ENCODE assay signal across 15 cellular contexts in the genomic region with DNA sequence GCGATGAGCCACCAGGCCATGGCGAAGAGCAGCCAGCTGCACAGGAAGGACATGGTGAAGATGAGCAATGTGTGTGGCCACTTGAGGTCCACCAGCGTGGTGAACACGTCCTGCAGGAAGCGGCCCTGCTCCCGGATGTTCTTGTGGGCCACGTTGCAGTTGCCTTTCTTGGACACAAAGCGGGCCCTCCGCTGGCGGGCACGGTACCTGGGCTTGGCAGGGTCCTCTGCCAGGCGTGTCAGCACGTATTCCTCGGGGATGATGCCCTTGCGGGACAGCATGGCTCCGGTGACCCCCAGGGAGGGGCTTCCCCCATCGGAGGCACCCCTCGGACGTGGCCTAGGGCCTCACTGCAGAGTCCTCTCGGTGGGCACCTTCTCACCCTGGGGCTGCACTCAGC. TPM values are rescaled to one million over a fixed set of nuclear protein-coding genes. Genes with fewer than 3 reads are reported as not detected.
DNase-seq lines count a peak whose midpoint lies in the region; ATAC-seq and TF ChIP-seq lines count a peak whose summit lies in the region.
"Had no signal": no experiment of that assay in that cellular context is flagged by ENCODE, and none has a peak within 500 bp of the region (broad histone marks: within the 10 kb centered on the region; RNA-seq: fewer than 3 reads in every experiment).

No MANE protein-coding gene starts in this region.

- DNase-seq in activated T-cell treated with anti-CD3 and anti-CD28 coated beads, Interleukin-2, amount 50 U/mL, for 4 hours = no peak
- DNase-seq in activated T-cell treated with anti-CD3 and anti-CD28 coated beads for 4 hours (no peak), MV-4-11 (lab: John Stamatoyannopoulos, UW) (peak; percentile 25), glutamatergic neuron (no peak), lower leg skin (ENCODE audit: low spot score in 2 of 2) (no peak)
- DNase-seq in stimulated activated CD4-positive, alpha-beta T cell treated with anti-CD3 and anti-CD28 coated beads, Interleukin-1b, Interleukin-23, amount 100 ng/mL, for 48 hours = no peak
- DNase-seq: activated CD4-positive, alpha-beta T cell treated with anti-CD3 and anti-CD28 coated beads, Interleukin-2, amount 50 U/mL, for 4 hours; activated effector memory CD4-positive, alpha-beta T cell treated with anti-CD3 and anti-CD28 coated beads, Interleukin-2, amount 50 U/mL, for 16 hours; brain microvascular endothelial cell; effector CD4-positive, alpha-beta T cell; stimulated activated CD4-positive, alpha-beta T cell treated with anti-CD3 and anti-CD28 coated beads, Interleukin-4, amount 100 ng/mL, for 1 hour; tibial artery had no signal

- TF ChIP-seq POLR2A in lower leg skin (IDR thresholded peaks at IDR 0.05) = no peak

- WGBS in lower leg skin, 2 donors = 81 to 88% methylated on average over 12 to 16 of the region's 20 CpGs

- no peaks in the 10 kb centered on the region for H3K9me3 Mint-ChIP-seq in activated T-cell treated with anti-CD3 and anti-CD28 coated beads, Interleukin-2, amount 50 U/mL, for 4 hours
- H3K9me3 Mint-ChIP-seq in glutamatergic neuron (ENCODE audit: unreplicated experiment) = peaks cover 4% of the 10 kb centered on the region

- peak overlapping the region; percentile 11 to 81 (median 76) for H3K4me3 ChIP-seq in skeletal muscle tissue (ENCODE audit: low read length in 3 of 3)
- no peak overlapping the region for H3K4me3 ChIP-seq in lower leg skin (ENCODE audit: low read depth, poor library complexity, severe bottlenecking)

- ATAC-seq in activated T-cell treated with anti-CD3 and anti-CD28 coated beads, Interleukin-2, amount 50 U/mL, for 4 hours = no peak
- ATAC-seq in GM19351 (IDR thresholded peaks at IDR 0.05; ENCODE audit: unreplicated experiment) = no peak
- ATAC-seq: right cardiac atrium had no signal

- H3K27ac ChIP-seq in skeletal muscle tissue (ENCODE audit: low read depth, low read length) = peak overlapping the region; percentile 99
- H3K27ac ChIP-seq: brain microvascular endothelial cell had no signal

- peaks cover 2 to 18% (median 13%) of the 10 kb centered on the region in 3 donors for H3K36me3 ChIP-seq in skeletal muscle tissue (ENCODE audit: control insufficient read depth in 3 of 3, insufficient read depth in 3 of 3, low read length in 3 of 3)
- H3K36me3 ChIP-seq: brain microvascular endothelial cell, tibial artery had no signal

- intact Hi-C loops in lower leg skin (cut with DNase I; ENCODE audit: low total_unique reads) = loop anchor here (10.0 kb wide), 1 partner anchor 163 kb away; no protein-coding TSS in a partner anchor

- H3K27ac Mint-ChIP-seq in glutamatergic neuron (ENCODE audit: unreplicated experiment) = no peak overlapping the region

- no peaks in the 10 kb centered on the region for H3K9me3 ChIP-seq in skeletal muscle tissue (ENCODE audit: control insufficient read depth in 3 of 3, low read length in 3 of 3)
- H3K9me3 ChIP-seq: tibial artery had no signal

- peak overlapping the region; percentile 21 for H3K4me3 Mint-ChIP-seq in activated T-cell treated with anti-CD3 and anti-CD28 coated beads, Interleukin-2, amount 50 U/mL, for 4 hours
- H3K4me3 Mint-ChIP-seq in glutamatergic neuron (ENCODE audit: unreplicated experiment) = peak overlapping the region; percentile 49

- peaks cover 2% of the 10 kb centered on the region for H3K27me3 Mint-ChIP-seq in activated T-cell treated with anti-CD3 and anti-CD28 coated beads, Interleukin-2, amount 50 U/mL, for 4 hours (ENCODE audit: low read depth)
- H3K27me3 Mint-ChIP-seq in glutamatergic neuron (ENCODE audit: unreplicated experiment) = peaks cover 12% of the 10 kb centered on the region

- peaks cover 44 to 60% (median 47%) of the 10 kb centered on the region in 3 donors for H3K4me1 ChIP-seq in skeletal muscle tissue (ENCODE audit: control insufficient read depth in 3 of 3, insufficient read depth in 3 of 3, low read length in 3 of 3)

- H3K4me1 Mint-ChIP-seq in activated T-cell treated with anti-CD3 and anti-CD28 coated beads, Interleukin-2, amount 50 U/mL, for 4 hours (ENCODE audit: low read depth) = peaks cover 3% of the 10 kb centered on the region
- H3K4me1 Mint-ChIP-seq in glutamatergic neuron (ENCODE audit: low read depth, unreplicated experiment) = peaks cover 5% of the 10 kb centered on the region

- no peaks in the 10 kb centered on the region for H3K36me3 Mint-ChIP-seq in activated T-cell treated with anti-CD3 and anti-CD28 coated beads, Interleukin-2, amount 50 U/mL, for 4 hours (ENCODE audit: insufficient read depth)
- no peaks in the 10 kb centered on the region for H3K36me3 Mint-ChIP-seq in glutamatergic neuron (ENCODE audit: unreplicated experiment)

- TF ChIP-seq CTCF in glutamatergic neuron (IDR thresholded peaks at IDR 0.05; ENCODE audit: partially characterized antibody, unreplicated experiment) = no peak
- no peak for TF ChIP-seq CTCF in lower leg skin (IDR thresholded peaks at IDR 0.05)

- H3K27me3 ChIP-seq in skeletal muscle tissue (ENCODE audit: control insufficient read depth in 3 of 3, insufficient read depth in 3 of 3, low read length in 3 of 3) = peaks cover 0 to 13% (median 0%) of the 10 kb centered on the region in 3 donors
- H3K27me3 ChIP-seq: tibial artery had no signal

- H3K9ac ChIP-seq in skeletal muscle tissue (ENCODE audit: low read depth in 1 of 3, low read length in 3 of 3) = peak overlapping the region; percentile 66 to 97 (median 85)

RNA-seq across cellular contexts. Expression of a gene that starts 0.6 kb away (rescaled TPM):
- total RNA-seq in activated T-cell treated with anti-CD3 and anti-CD28 coated beads, Interleukin-2, amount 50 U/mL, for 4 hours = under 1 TPM; 0.60 to 0.95 (median 0.68) TPM
- total RNA-seq in glutamatergic neuron (ENCODE audit: unreplicated experiment) = 1.2 TPM
- total RNA-seq in skeletal muscle tissue = 28.2 TPM
- total RNA-seq in lower leg skin = 10 to 100 TPM in 1 of 4 donors, 1 to 10 TPM in 3; 2.0 to 20.5 (median 4.7) TPM

RNA-seq across cellular contexts. Expression of a gene that starts 36.2 kb away (rescaled TPM):
- total RNA-seq in activated T-cell treated with anti-CD3 and anti-CD28 coated beads, Interleukin-2, amount 50 U/mL, for 4 hours = 1 to 10 TPM; 3.2 to 4.2 (median 3.4) TPM
- total RNA-seq in glutamatergic neuron (ENCODE audit: unreplicated experiment) (0.51 TPM), skeletal muscle tissue (0.52 TPM), lower leg skin (1 to 10 TPM; 4.6 to 6.5 (median 5.3) TPM)
